Comparison of ENCODE assay signal across 21 cellular contexts in genomic region chr6:3961581-3962225, GRCh38.
DNase-seq lines count a peak whose midpoint lies in the region; FAIRE-seq and TF ChIP-seq lines count a peak whose summit lies in the region.
"Had no signal": no experiment of that assay in that cellular context is flagged by ENCODE, and none has a peak within 500 bp of the region (broad histone marks: within the 10 kb centered on the region; RNA-seq: fewer than 3 reads in every experiment).

No MANE protein-coding gene starts in this region.

- no peaks in the 10 kb centered on the region for H3K9me3 ChIP-seq in SJSA1 (replicated peaks)
- H3K9me3 ChIP-seq: Caco-2, SJCRH30 had no signal

- TF ChIP-seq POLR2A in GM12892 (IDR thresholded peaks at IDR 0.05; ENCODE audit: low read depth, low read length), result no peak

- DNase-seq in HFFc6, result no peak
- peak; percentile 55 to 85 for DNase-seq in SJSA1 (ENCODE audit: low read depth in 1 of 2, low spot score in 2 of 2)
- peak; percentile 42 for DNase-seq in fibroblast of peridontal ligament (ENCODE audit: extremely low read depth)
- DNase-seq in iPS-NIHi11 (ENCODE audit: low spot score), result no peak
- DNase-seq in GM12892 (ENCODE audit: insufficient read length), result no peak
- DNase-seq in AML-193 (lab: John Stamatoyannopoulos, UW), result no peak
- DNase-seq in activated gamma-delta T cell (lab: John Stamatoyannopoulos, UW), result no peak
- DNase-seq: Caco-2; CD4-positive, alpha-beta memory T cell; DMS 273 treated with DMSO at 0.1 percent for 48 hours; DND-41; Kasumi-1; NCI-H1105 treated with DMSO at 0.1 percent for 48 hours; NCI-H2029 treated with DMSO at 0.1 percent for 48 hours; NCI-H524; OCI-M1 had no signal

- H3K27ac ChIP-seq in SJSA1, result peak overlapping the region; percentile 98
- H3K27ac ChIP-seq: BLaER1 treated with 17β-estradiol and CSF1 and Interleukin-3, amounts not matched to agents 10 nM and 100 nM; SJCRH30 had no signal

- no peaks in the 10 kb centered on the region for H3K27me3 ChIP-seq in SJSA1 (replicated peaks)
- H3K27me3 ChIP-seq: BLaER1 treated with 17β-estradiol and CSF1 and Interleukin-3, amounts not matched to agents 10 nM and 100 nM; SJCRH30 had no signal

- peaks cover 5% of the 10 kb centered on the region for H3K27me3 Mint-ChIP-seq in HFFc6 (ENCODE audit: insufficient read depth)

- H3K27ac Mint-ChIP-seq in HFFc6, result peak overlapping the region; percentile 10; the same call in 1 of the 2 replicates

- no peak for FAIRE-seq in GM12892 (lab: Jason Lieb, UNC)
- FAIRE-seq: G401.6, H1, RCC 7860 had no signal

- peaks cover 52% of the 10 kb centered on the region for H3K4me1 ChIP-seq in SJSA1 (replicated peaks)
- H3K4me1 ChIP-seq: Caco-2 had no signal

- H3K4me1 Mint-ChIP-seq in HFFc6 (ENCODE audit: low read depth), result peaks cover 22% of the 10 kb centered on the region

- no peak overlapping the region for H3K4me3 ChIP-seq in SJSA1
- H3K4me3 ChIP-seq: BLaER1 treated with 17β-estradiol and CSF1 and Interleukin-3, amounts not matched to agents 10 nM and 100 nM; SJCRH30 had no signal

- no peaks in the 10 kb centered on the region for H3K36me3 ChIP-seq in SJSA1
- H3K36me3 ChIP-seq: BLaER1 treated with 17β-estradiol and CSF1 and Interleukin-3, amounts not matched to agents 10 nM and 100 nM; SJCRH30 had no signal

- no peaks in the 10 kb centered on the region for H3K36me3 Mint-ChIP-seq in HFFc6 (ENCODE audit: low read depth)

- no peaks in the 10 kb centered on the region for H3K9me3 Mint-ChIP-seq in HFFc6

- no peak overlapping the region for H3K4me3 Mint-ChIP-seq in HFFc6
- H3K4me3 Mint-ChIP-seq: CD4-positive, alpha-beta memory T cell had no signal

- no peak for TF ChIP-seq CTCF in HFFc6 (IDR thresholded peaks at IDR 0.05)

Comparison
In these comparisons a context has a peak if more than half of its experiments do, and no peak if none do; other contexts are left out.
1. DNase-seq: peak in SJSA1 (2 of 2) and fibroblast of peridontal ligament (single experiment); none in HFFc6 (single experiment), iPS-NIHi11 (single experiment), GM12892 (single experiment), AML-193 (0 of 2) and activated gamma-delta T cell (single experiment).